ENCODE assay signal across 14 cellular contexts in genomic region chr15:78302579-78302978, GRCh38. TPM values are rescaled to one million over a fixed set of nuclear protein-coding genes. Genes with fewer than 3 reads are reported as not detected.
DNase-seq lines count a peak whose midpoint lies in the region; ATAC-seq, FAIRE-seq and TF ChIP-seq lines count a peak whose summit lies in the region.
"Had no signal": no experiment of that assay in that cellular context is flagged by ENCODE, and none has a peak within 500 bp of the region (broad histone marks: within the 10 kb centered on the region; RNA-seq: fewer than 3 reads in every experiment).

No MANE protein-coding gene starts in this region.

- POLR2A ChIA-PET in A549 (lab: Yijun Ruan, JAX), result no interaction called here

- H3K36me3 ChIP-seq in RWPE2 (ENCODE audit: low read depth) (no peaks in the 10 kb centered on the region), fibroblast of lung (ENCODE audit: control insufficient read depth, insufficient read depth, low read length) (no peaks in the 10 kb centered on the region)
- H3K36me3 ChIP-seq: left lung, prostate gland had no signal

- no peak for TF ChIP-seq POLR2A in A549 (IDR thresholded peaks at IDR 0.05; ENCODE audit: low read length)

- peak overlapping the region in 1 of 2 experiments; percentile 71; a peak in 1 of 6 replicates for H3K27ac ChIP-seq in A549
- H3K27ac ChIP-seq in RWPE2 (ENCODE audit: poor library complexity, severe bottlenecking), result peak overlapping the region; percentile 37
- no peak overlapping the region for H3K27ac ChIP-seq in fibroblast of lung (ENCODE audit: insufficient read depth, low read length)
- H3K27ac ChIP-seq: left lung, prostate gland had no signal

- peak overlapping the region; percentile 74 for H3K4me2 ChIP-seq in A549
- H3K4me2 ChIP-seq in fibroblast of lung (ENCODE audit: extremely low read depth, insufficient read depth, low read length), result no peak overlapping the region

- H3K9me3 ChIP-seq in A549 (no peaks in the 10 kb centered on the region), RWPE2 (ENCODE audit: severe bottlenecking) (no peaks in the 10 kb centered on the region), fibroblast of lung (ENCODE audit: control insufficient read depth, insufficient read depth, low read depth, low read length) (no peaks in the 10 kb centered on the region)
- H3K9me3 ChIP-seq: left lung, prostate gland had no signal

- no peaks in the 10 kb centered on the region for H4K20me1 ChIP-seq in fibroblast of lung (ENCODE audit: control insufficient read depth, extremely low read depth, insufficient read depth, low read length)

- TF ChIP-seq RAD21 in A549 (conservative IDR thresholded peaks at IDR 0.05 in 1 of 2, IDR thresholded peaks at IDR 0.05 in 1 of 2), result no peak

- no peak overlapping the region for H3K9ac ChIP-seq in fibroblast of lung (ENCODE audit: insufficient read depth, low read length)

- WGBS in A549 (ENCODE audit: missing lambda C conversion rate), result 64% methylated on average over 2 of the region's 2 CpGs

- H3K4me3 ChIP-seq in A549 (no peak overlapping the region), GM12865 (ENCODE audit: low read depth, low read length) (no peak overlapping the region), RWPE2 (ENCODE audit: severe bottlenecking) (no peak overlapping the region), fibroblast of lung (replicated peaks in 1 of 4; ENCODE audit: control extremely low read depth in 1 of 4, insufficient read depth in 1 of 4, low read depth in 3 of 4, low read length in 4 of 4) (no peak overlapping the region)
- H3K4me3 ChIP-seq: left lung, prostate gland had no signal

- TF ChIP-seq EP300 in A549 (IDR thresholded peaks at IDR 0.05), result no peak

- intact Hi-C loops in left cardiac atrium (cut with DNase I), result no loop called here

- ATAC-seq in A549 (no peak), RWPE2 (ENCODE audit: low read depth) (peak; percentile 43), left cardiac atrium (no peak)
- ATAC-seq: left lung had no signal

- FAIRE-seq in A549 (lab: Jason Lieb, UNC), result no peak
- FAIRE-seq: endometrium had no signal

- H3K27me3 ChIP-seq in RWPE2 (ENCODE audit: insufficient read depth, poor library complexity, severe bottlenecking) (no peaks in the 10 kb centered on the region), fibroblast of lung (ENCODE audit: control insufficient read depth, insufficient read depth, low read length) (no peaks in the 10 kb centered on the region)

- no peak for TF ChIP-seq CTCF in A549 (IDR thresholded peaks at IDR 0.05)
- no peak for TF ChIP-seq CTCF in GM12865 (IDR thresholded peaks at IDR 0.05; ENCODE audit: insufficient read depth, low read depth, low read length, missing control alignments)
- no peak for TF ChIP-seq CTCF in RWPE2 (IDR thresholded peaks at IDR 0.05; ENCODE audit: poor library complexity, severe bottlenecking)
- TF ChIP-seq CTCF in fibroblast of lung (conservative IDR thresholded peaks at IDR 0.05 in 1 of 2, IDR thresholded peaks at IDR 0.05 in 1 of 2; ENCODE audit: low read depth in 1 of 2, low read length in 2 of 2), result no peak

- peaks cover 15% of the 10 kb centered on the region for H3K79me2 ChIP-seq in fibroblast of lung (ENCODE audit: control insufficient read depth, insufficient read depth, low read length)

- H2AFZ ChIP-seq in fibroblast of lung (ENCODE audit: low read length), result no peak overlapping the region

- CTCF ChIA-PET in A549 (lab: Yijun Ruan, JAX), result interaction anchor here (1.1 to 19.9 kb wide), 4 partner anchors 18 to 449 kb away, joined by 3 to 571 read pairs (median 88); no protein-coding TSS in a partner anchor

- DNase-seq in A549 (ENCODE audit: low read depth in 1 of 2, low spot score in 1 of 2) (no peak), GM12865 (ENCODE audit: low read depth) (peak; percentile 51), RWPE2 (ENCODE audit: low spot score) (peak; percentile 54), fibroblast of lung (ENCODE audit: low read depth in 2 of 2) (peak; percentile 89 to 91), HuH-7 (ENCODE audit: low spot score) (no peak), left cardiac atrium (no peak), NCI-H510A treated with DMSO at 0.1 percent for 48 hours (lab: John Stamatoyannopoulos, UW) (no peak)
- DNase-seq in NK-92 treated with Interleukin-12 subunit alpha and Interleukin-12 subunit beta, amount 100 ng/mL, for 24 hours (lab: John Stamatoyannopoulos, UW), result no peak
- DNase-seq: activated T-cell treated with anti-CD3 and anti-CD28 coated beads, Interleukin-2, amount 50 U/mL, for 48 hours; COR-L47; left lung had no signal

- H3K4me1 ChIP-seq in A549, result peaks cover 25% of the 10 kb centered on the region
- H3K4me1 ChIP-seq in RWPE2 (ENCODE audit: insufficient read depth, poor library complexity, severe bottlenecking), result peaks cover 35% of the 10 kb centered on the region
- H3K4me1 ChIP-seq in fibroblast of lung (ENCODE audit: control insufficient read depth, extremely low read depth, insufficient read depth, low read length), result peaks cover 14% of the 10 kb centered on the region

TF ChIP-seq in A549, 52 proteins besides CTCF, POLR2A, EP300 and RAD21:
- no peak for TF ChIP-seq FOSL2 (IDR thresholded peaks at IDR 0.05)
- TF ChIP-seq FOSL2 (CRISPR knock-in tag; IDR thresholded peaks at IDR 0.05), result peak; percentile 51
- no peak for TF ChIP-seq ELK1 (IDR thresholded peaks at IDR 0.05; ENCODE audit: low read depth, low read length)
- TF ChIP-seq ESRRA (IDR thresholded peaks at IDR 0.05; ENCODE audit: borderline replicate concordance, low read length), result no peak

RNA-seq across cellular contexts. Expression of gene SKIC8, which starts 3.2 kb away (rescaled TPM):
- polyA plus RNA-seq in A549 (2011; rRNA removed), result 162 and 177 TPM in 2 replicates
- polyA plus RNA-seq in A549 (2012; cell fraction: cytosol; rRNA removed), result 108 and 112 TPM in 2 replicates
- polyA plus RNA-seq in A549 (2012; cell fraction: nucleus; rRNA removed), result 56.6 and 82.9 TPM in 2 replicates
- 143 to 154 TPM (median 144 TPM) in 3 replicates for polyA plus RNA-seq in A549 (2017; fragmentation: RNase III; extraction: RNeasy Plus Mini Kit Qiagen cat#74134 plus additional on column Dnase treatment)
- polyA minus RNA-seq in A549 (2011; rRNA and poly(A)+ RNA removed), result 73.3 and 77.4 TPM in 2 replicates
- 47.1 and 49.1 TPM in 2 replicates for total RNA-seq in fibroblast of lung
- 82.2 and 84.5 TPM in 2 replicates for polyA plus RNA-seq in fibroblast of lung
- 50.0 and 53.5 TPM in 2 replicates for polyA plus RNA-seq in fibroblast of lung (2012)
- polyA minus RNA-seq in fibroblast of lung (ENCODE audit: low replicate concordance), result 27.4 and 48.6 TPM in 2 replicates
- 10 to 100 TPM; 27.1 to 35.5 TPM for total RNA-seq in left cardiac atrium

RNA-seq across cellular contexts. Expression of gene CRABP1, which starts 37.6 kb away (rescaled TPM):
- polyA plus RNA-seq in A549 (2011; rRNA removed), result 0.57 and 1.3 TPM in 2 replicates
- polyA plus RNA-seq in A549 (2012; cell fraction: cytosol; rRNA removed), result 1.7 and 2.1 TPM in 2 replicates
- polyA plus RNA-seq in A549 (2012; cell fraction: nucleus; rRNA removed), result 0.39 and 0.80 TPM in 2 replicates
- 0.79 to 1.1 TPM (median 1.0 TPM) in 3 replicates for polyA plus RNA-seq in A549 (2017; fragmentation: RNase III; extraction: RNeasy Plus Mini Kit Qiagen cat#74134 plus additional on column Dnase treatment)
- polyA minus RNA-seq in A549 (2011; rRNA and poly(A)+ RNA removed), result 0.79 TPM in 1 of 2 replicates, not detected in the other
- total RNA-seq in fibroblast of lung, result not detected in 2 replicates
- polyA plus RNA-seq in fibroblast of lung, result not detected in 2 replicates
- polyA plus RNA-seq in fibroblast of lung (2012), result not detected in 2 replicates
- not detected in 2 replicates for polyA minus RNA-seq in fibroblast of lung (ENCODE audit: low replicate concordance)
- total RNA-seq in left cardiac atrium, result not detected
- total RNA-seq: left lung; prostate gland; T-helper 1 cell treated with Interleukin-12 subunit alpha and Interleukin-12 subunit beta and Interleukin-4 antibody, amounts not matched to agents 30 ng/mL and 1 ng/mL, for 36 hours had no signal

RNA-seq across cellular contexts. Expression of gene DNAJA4, which starts 38.2 kb away (rescaled TPM):
- polyA plus RNA-seq in A549 (2011; rRNA removed), result 0.13 and 0.25 TPM in 2 replicates
- polyA plus RNA-seq in A549 (2012; cell fraction: cytosol; rRNA removed), result 0.08 TPM in 1 of 2 replicates, not detected in the other
- polyA plus RNA-seq in A549 (2012; cell fraction: nucleus; rRNA removed), result 0.05 and 0.11 TPM in 2 replicates
- 0.05 to 0.07 TPM in 2 of 3 replicates, not detected in the other for polyA plus RNA-seq in A549 (2017; fragmentation: RNase III; extraction: RNeasy Plus Mini Kit Qiagen cat#74134 plus additional on column Dnase treatment)
- 0.12 TPM in 1 of 2 replicates, not detected in the other for polyA minus RNA-seq in A549 (2011; rRNA and poly(A)+ RNA removed)
- 4.1 and 7.9 TPM in 2 replicates for total RNA-seq in fibroblast of lung
- 2.3 and 3.1 TPM in 2 replicates for polyA plus RNA-seq in fibroblast of lung
- polyA plus RNA-seq in fibroblast of lung (2012), result 2.0 and 2.7 TPM in 2 replicates
- 0.41 and 0.43 TPM in 2 replicates for polyA minus RNA-seq in fibroblast of lung (ENCODE audit: low replicate concordance)
- 100 to 1,000 TPM; 116 to 171 TPM for total RNA-seq in left cardiac atrium

Comparison
In these comparisons a context has a peak if more than half of its experiments do, and no peak if none do; other contexts are left out.
1. DNase-seq: peak in GM12865 (single experiment), RWPE2 (single experiment) and fibroblast of lung (2 of 2); none in A549 (0 of 2), HuH-7 (single experiment), left cardiac atrium (single experiment), NCI-H510A treated with DMSO at 0.1 percent for 48 hours (single experiment) and NK-92 treated with Interleukin-12 subunit alpha and Interleukin-12 subunit beta, amount 100 ng/mL, for 24 hours (single experiment).
2. RNA of gene DNAJA4, which starts 38.2 kb away (total RNA-seq): 116 to 171 TPM in left cardiac atrium; 4.1 to 7.9 TPM in fibroblast of lung; every median in the first group is over 10 times any median in the second.